ENCODE assay signal across 24 cellular contexts in the genomic region with DNA sequence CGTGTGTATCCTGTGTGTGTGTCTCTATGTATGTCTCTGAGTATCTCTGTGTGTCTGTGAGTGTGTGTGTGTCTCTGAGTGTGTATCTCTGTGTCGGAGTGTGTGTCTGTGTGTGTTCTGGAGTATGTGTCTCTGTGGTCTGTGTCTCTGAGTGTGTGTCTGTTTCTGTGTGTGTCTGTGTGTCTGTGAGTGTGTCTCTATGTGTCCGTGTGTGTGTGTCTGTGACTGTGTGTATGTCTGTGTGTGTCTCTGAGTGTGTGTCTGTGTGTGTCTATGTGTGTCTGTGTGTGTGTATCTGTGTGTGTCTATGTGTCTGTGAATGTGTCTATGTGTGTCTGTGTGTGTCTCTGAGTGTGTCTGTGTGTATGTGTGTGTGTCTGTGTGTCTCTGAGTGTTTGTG.
"Had no signal": no experiment of that assay in that cellular context is flagged by ENCODE, and none has a peak within 500 bp of the region (broad histone marks: within the 10 kb centered on the region; RNA-seq: fewer than 3 reads in every experiment).

No MANE protein-coding gene starts in this region.

- H3K27ac Mint-ChIP-seq: dendritic cell treated with granulocyte-macrophage colony-stimulating factor and Interleukin-4, amounts not matched to agents 40 ng/mL and 50 ng/mL, for 4 days; natural killer cell; stimulated activated effector memory CD8-positive, alpha-beta T cell treated with anti-CD3 and anti-CD28 coated beads, Interleukin-12 subunit alpha, Interleukin-12 subunit beta, amount 100 ng/mL, for 72 hours had no signal

- H3K4me1 Mint-ChIP-seq: natural killer cell; stimulated activated effector memory CD8-positive, alpha-beta T cell treated with anti-CD3 and anti-CD28 coated beads, Interleukin-12 subunit alpha, Interleukin-12 subunit beta, amount 100 ng/mL, for 72 hours had no signal

- H3K36me3 ChIP-seq: colonic mucosa, gastrocnemius medialis, lower lobe of right lung, prostate gland, right atrium auricular region, sigmoid colon, stomach, thyroid gland had no signal

- DNase-seq: colonic mucosa; effector CD8-positive, alpha-beta T cell; gastrocnemius medialis; head of caudate nucleus; left ventricle myocardium superior; lower lobe of right lung; natural killer cell; nucleus accumbens; sigmoid colon; stimulated activated CD4-positive, alpha-beta T cell treated with anti-CD3 and anti-CD28 coated beads, Interleukin-2, amount 100 ng/mL, for 24 hours; stimulated activated CD4-positive, alpha-beta T cell treated with anti-CD3 and anti-CD28 coated beads, Interleukin-4, amount 100 ng/mL, for 24 hours; stimulated activated naive CD4-positive, alpha-beta T cell treated with Interleukin-2 at 50 U/mL for 16 hours; stomach; thyroid gland; trophoblast cell had no signal

- FAIRE-seq: keratinocyte had no signal

- H3K9me3 ChIP-seq: colonic mucosa, gastrocnemius medialis, lower lobe of right lung, prostate gland, right atrium auricular region, sigmoid colon, stomach, thyroid gland had no signal

- H3K36me3 Mint-ChIP-seq: natural killer cell; stimulated activated effector memory CD8-positive, alpha-beta T cell treated with anti-CD3 and anti-CD28 coated beads, Interleukin-12 subunit alpha, Interleukin-12 subunit beta, amount 100 ng/mL, for 72 hours had no signal

- H3K4me3 Mint-ChIP-seq: dendritic cell treated with granulocyte-macrophage colony-stimulating factor and Interleukin-4, amounts not matched to agents 40 ng/mL and 50 ng/mL, for 4 days; endodermal cell; natural killer cell; neural crest cell; stimulated activated effector memory CD8-positive, alpha-beta T cell treated with anti-CD3 and anti-CD28 coated beads, Interleukin-12 subunit alpha, Interleukin-12 subunit beta, amount 100 ng/mL, for 72 hours had no signal

- ATAC-seq: esophagus mucosa; gastrocnemius medialis; left ventricle myocardium superior; lower lobe of right lung; natural killer cell; stimulated activated effector memory CD8-positive, alpha-beta T cell treated with anti-CD3 and anti-CD28 coated beads, Interleukin-12 subunit alpha, Interleukin-12 subunit beta, amount 100 ng/mL, for 72 hours had no signal

- H3K9me3 Mint-ChIP-seq: dendritic cell treated with granulocyte-macrophage colony-stimulating factor and Interleukin-4, amounts not matched to agents 40 ng/mL and 50 ng/mL, for 4 days; endodermal cell; natural killer cell; neural crest cell; stimulated activated effector memory CD8-positive, alpha-beta T cell treated with anti-CD3 and anti-CD28 coated beads, Interleukin-12 subunit alpha, Interleukin-12 subunit beta, amount 100 ng/mL, for 72 hours had no signal

- H3K27me3 ChIP-seq: colonic mucosa, right atrium auricular region, thyroid gland had no signal

- H3K4me3 ChIP-seq: colonic mucosa, gastrocnemius medialis, lower lobe of right lung, prostate gland, right atrium auricular region, sigmoid colon, stomach, thyroid gland had no signal

- H3K4me1 ChIP-seq: colonic mucosa, gastrocnemius medialis, lower lobe of right lung, prostate gland, right atrium auricular region, sigmoid colon, stomach, thyroid gland had no signal

- H3K27ac ChIP-seq: colonic mucosa, epithelial cell of prostate, gastrocnemius medialis, lower lobe of right lung, prostate gland, right atrium auricular region, sigmoid colon, stomach, thyroid gland had no signal
